In the genomic region with DNA sequence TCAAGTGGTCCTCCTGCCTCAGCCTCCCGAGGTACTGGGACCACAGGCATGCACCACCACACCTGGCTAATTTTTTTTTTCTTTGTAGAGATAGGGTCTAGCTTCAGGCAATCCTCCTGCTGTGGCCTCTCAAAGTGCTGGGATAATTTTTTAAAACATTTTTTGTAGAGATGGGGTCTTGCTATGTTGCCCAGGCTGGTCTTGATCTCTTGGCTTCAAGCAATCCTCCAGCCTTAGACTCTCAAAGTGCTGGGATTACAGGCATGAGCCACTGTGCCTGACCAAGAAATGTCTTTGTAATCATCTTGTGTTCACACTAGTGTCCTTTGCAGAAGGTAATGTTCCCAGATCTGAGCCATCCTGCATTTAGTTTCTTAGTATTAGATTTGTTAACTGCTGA, we compare ENCODE assay signal across 16 cellular contexts.
DNase-seq lines count a peak whose midpoint lies in the region; ATAC-seq, FAIRE-seq and TF ChIP-seq lines count a peak whose summit lies in the region.
"Had no signal": no experiment of that assay in that cellular context is flagged by ENCODE, and none has a peak within 500 bp of the region (broad histone marks: within the 10 kb centered on the region; RNA-seq: fewer than 3 reads in every experiment).

No MANE protein-coding gene starts in this region.

- H3K4me1 ChIP-seq in CD8-positive, alpha-beta memory T cell (ENCODE audit: insufficient read depth, low read length), result peaks cover 51% of the 10 kb centered on the region
- no peaks in the 10 kb centered on the region for H3K4me1 ChIP-seq in effector memory CD4-positive, alpha-beta T cell (ENCODE audit: control insufficient read depth, insufficient read depth, low read length, poor library complexity, severe bottlenecking)
- no peaks in the 10 kb centered on the region for H3K4me1 ChIP-seq in right cardiac atrium (ENCODE audit: control insufficient read depth, insufficient read depth, low read length)
- H3K4me1 ChIP-seq: A549 had no signal

- no peaks in the 10 kb centered on the region for H3K27me3 ChIP-seq in CD8-positive, alpha-beta memory T cell (ENCODE audit: insufficient read depth, low read length, poor library complexity, severe bottlenecking)
- no peaks in the 10 kb centered on the region for H3K27me3 ChIP-seq in effector memory CD4-positive, alpha-beta T cell (replicated peaks; ENCODE audit: control insufficient read depth, insufficient read depth, low read length, poor library complexity, severe bottlenecking)
- no peaks in the 10 kb centered on the region for H3K27me3 ChIP-seq in right cardiac atrium (ENCODE audit: control insufficient read depth, insufficient read depth)

- H3K36me3 ChIP-seq in CD8-positive, alpha-beta memory T cell (ENCODE audit: insufficient read depth, low read length), result peaks cover 66% of the 10 kb centered on the region
- peaks cover 81% of the 10 kb centered on the region for H3K36me3 ChIP-seq in effector memory CD4-positive, alpha-beta T cell (ENCODE audit: control insufficient read depth, insufficient read depth, low read length)

- ATAC-seq in stimulated activated effector memory CD8-positive, alpha-beta T cell treated with anti-CD3 and anti-CD28 coated beads, Interleukin-12 subunit alpha, Interleukin-12 subunit beta, amount 100 ng/mL, for 72 hours, result no peak
- ATAC-seq in GM18519 (IDR thresholded peaks at IDR 0.05; ENCODE audit: low FRiP score, unreplicated experiment) (no peak), right cardiac atrium (no peak)
- ATAC-seq: A549 had no signal

- H3K36me3 Mint-ChIP-seq in activated T-cell treated with anti-CD3 and anti-CD28 coated beads, Interleukin-2, amount 50 U/mL, for 24 hours (ENCODE audit: low read depth), result peaks cover 88% of the 10 kb centered on the region
- peaks cover 26 to 94% (median 42%) of the 10 kb centered on the region in 3 donors for H3K36me3 Mint-ChIP-seq in CD8-positive, alpha-beta memory T cell
- peaks cover 85% of the 10 kb centered on the region for H3K36me3 Mint-ChIP-seq in stimulated activated effector memory CD8-positive, alpha-beta T cell treated with anti-CD3 and anti-CD28 coated beads, Interleukin-12 subunit alpha, Interleukin-12 subunit beta, amount 100 ng/mL, for 72 hours

- H3K9me3 Mint-ChIP-seq in activated T-cell treated with anti-CD3 and anti-CD28 coated beads, Interleukin-2, amount 50 U/mL, for 24 hours, result peaks cover 15% of the 10 kb centered on the region
- peaks cover 0 to 8% (median 4%) of the 10 kb centered on the region in 5 donors for H3K9me3 Mint-ChIP-seq in CD8-positive, alpha-beta memory T cell
- peaks cover 6% of the 10 kb centered on the region for H3K9me3 Mint-ChIP-seq in stimulated activated effector memory CD8-positive, alpha-beta T cell treated with anti-CD3 and anti-CD28 coated beads, Interleukin-12 subunit alpha, Interleukin-12 subunit beta, amount 100 ng/mL, for 72 hours
- H3K9me3 Mint-ChIP-seq: H9 had no signal

- intact Hi-C loops in right cardiac atrium (cut with DNase I), result no loop called here

- no peak overlapping the region for H3K4me3 Mint-ChIP-seq in activated T-cell treated with anti-CD3 and anti-CD28 coated beads, Interleukin-2, amount 50 U/mL, for 24 hours
- no peak overlapping the region for H3K4me3 Mint-ChIP-seq in CD8-positive, alpha-beta memory T cell
- H3K4me3 Mint-ChIP-seq in stimulated activated effector memory CD8-positive, alpha-beta T cell treated with anti-CD3 and anti-CD28 coated beads, Interleukin-12 subunit alpha, Interleukin-12 subunit beta, amount 100 ng/mL, for 72 hours, result no peak overlapping the region
- H3K4me3 Mint-ChIP-seq: H9 had no signal

- no peak overlapping the region for H3K27ac ChIP-seq in CD8-positive, alpha-beta memory T cell (ENCODE audit: low read depth, low read length)
- H3K27ac ChIP-seq in effector memory CD4-positive, alpha-beta T cell (ENCODE audit: insufficient read depth, low read length, poor library complexity, severe bottlenecking), result peak overlapping the region; percentile 23
- H3K27ac ChIP-seq in right cardiac atrium (ENCODE audit: low read length), result no peak overlapping the region
- H3K27ac ChIP-seq: A549 had no signal

- CTCF ChIA-PET in CD8-positive, alpha-beta memory T cell (lab: Charles Lee), result interaction anchor here (0.8 to 2.9 kb wide), 6 partner anchors 12 to 153 kb away, joined by 3 to 10 read pairs (median 4); no protein-coding TSS in a partner anchor

- peaks cover 73% of the 10 kb centered on the region for H3K4me1 Mint-ChIP-seq in activated T-cell treated with anti-CD3 and anti-CD28 coated beads, Interleukin-2, amount 50 U/mL, for 24 hours (ENCODE audit: low read depth)
- peaks cover 60 to 74% (median 73%) of the 10 kb centered on the region in 3 donors for H3K4me1 Mint-ChIP-seq in CD8-positive, alpha-beta memory T cell
- peaks cover 36% of the 10 kb centered on the region for H3K4me1 Mint-ChIP-seq in stimulated activated effector memory CD8-positive, alpha-beta T cell treated with anti-CD3 and anti-CD28 coated beads, Interleukin-12 subunit alpha, Interleukin-12 subunit beta, amount 100 ng/mL, for 72 hours

- H3K4me3 ChIP-seq in CD8-positive, alpha-beta memory T cell (ENCODE audit: low read length), result no peak overlapping the region
- no peak overlapping the region for H3K4me3 ChIP-seq in effector memory CD4-positive, alpha-beta T cell (ENCODE audit: insufficient read depth, low read depth, low read length, poor library complexity, severe bottlenecking)
- H3K4me3 ChIP-seq in right cardiac atrium (ENCODE audit: low read length), result no peak overlapping the region
- H3K4me3 ChIP-seq: A549 had no signal

- H3K9me3 ChIP-seq in CD8-positive, alpha-beta memory T cell (ENCODE audit: low read length), result no peaks in the 10 kb centered on the region
- H3K9me3 ChIP-seq in effector memory CD4-positive, alpha-beta T cell (ENCODE audit: control insufficient read depth, low read length), result no peaks in the 10 kb centered on the region
- peaks cover 5% of the 10 kb centered on the region for H3K9me3 ChIP-seq in right cardiac atrium (ENCODE audit: control insufficient read depth, low read length)

- H3K27ac Mint-ChIP-seq in activated T-cell treated with anti-CD3 and anti-CD28 coated beads, Interleukin-2, amount 50 U/mL, for 24 hours, result peak overlapping the region; percentile 72
- peak overlapping the region; percentile 38 to 85 (median 57) for H3K27ac Mint-ChIP-seq in CD8-positive, alpha-beta memory T cell
- H3K27ac Mint-ChIP-seq in stimulated activated effector memory CD8-positive, alpha-beta T cell treated with anti-CD3 and anti-CD28 coated beads, Interleukin-12 subunit alpha, Interleukin-12 subunit beta, amount 100 ng/mL, for 72 hours, result peak overlapping the region; percentile 63

- TF ChIP-seq POLR2A in H54 (IDR thresholded peaks at IDR 0.05; ENCODE audit: low read depth, low read length), result no peak

- WGBS in right cardiac atrium, result 92% methylated on average over 1 of the region's 1 CpG

- no peak for DNase-seq in activated T-cell treated with anti-CD3 and anti-CD28 coated beads, Interleukin-2, amount 50 U/mL, for 24 hours
- no peak for DNase-seq in activated T-cell treated with anti-CD3 and anti-CD28 coated beads, Interleukin-2, amount 50 U/mL, for 1 hour
- no peak for DNase-seq in CD8-positive, alpha-beta memory T cell
- no peak for DNase-seq in effector memory CD4-positive, alpha-beta T cell
- no peak for DNase-seq in stimulated activated effector memory CD8-positive, alpha-beta T cell treated with anti-CD3 and anti-CD28 coated beads, Interleukin-12 subunit alpha, Interleukin-12 subunit beta, amount 100 ng/mL, for 72 hours (ENCODE audit: low spot score in 2 of 2)
- DNase-seq in right cardiac atrium (no peak), H54 (ENCODE audit: insufficient read length, low spot score) (no peak)
- DNase-seq: DMS 273 treated with DMSO at 0.1 percent for 48 hours, H9, IMR-90, NCI-H1930, NCI-H2171, NCI-H446 treated with DMSO at 0.1 percent for 48 hours, NCI-H748 treated with DMSO at 0.1 percent for 48 hours had no signal

- POLR2A ChIA-PET in CD8-positive, alpha-beta memory T cell (lab: Charles Lee), result no interaction called here

- no peak for FAIRE-seq in H54 (lab: Jason Lieb, UNC)
- FAIRE-seq: A549 had no signal

- no peaks in the 10 kb centered on the region for H3K27me3 Mint-ChIP-seq in activated T-cell treated with anti-CD3 and anti-CD28 coated beads, Interleukin-2, amount 50 U/mL, for 24 hours
- no peaks in the 10 kb centered on the region for H3K27me3 Mint-ChIP-seq in CD8-positive, alpha-beta memory T cell
